In genomic region chrX:20452487-20452886, GRCh38 we compare ENCODE assay signal across 12 cellular contexts.
A peak's percentile ranks its signal among the peaks of the same experiment; 100 is the strongest.
DNase-seq lines count a peak whose midpoint lies in the region; ATAC-seq and TF ChIP-seq lines count a peak whose summit lies in the region.
"Had no signal": no experiment of that assay in that cellular context is flagged by ENCODE, and none has a peak within 500 bp of the region (broad histone marks: within the 10 kb centered on the region; RNA-seq: fewer than 3 reads in every experiment).

No MANE protein-coding gene starts in this region.

- H3K4me2 ChIP-seq in OCI-LY7 (ENCODE audit: low read length), result no peak overlapping the region
- H3K4me2 ChIP-seq: PC-9 had no signal

- peaks cover 20% of the 10 kb centered on the region for H3K4me1 Mint-ChIP-seq in activated T-helper 17 cell treated with anti-CD3 and anti-CD28 coated beads, Interleukin-2, amount 50 U/mL, for 72 hours
- no peaks in the 10 kb centered on the region for H3K4me1 Mint-ChIP-seq in Calu3 (ENCODE audit: low read depth, unreplicated experiment)

- no peaks in the 10 kb centered on the region for H3K9me3 Mint-ChIP-seq in activated T-helper 17 cell treated with anti-CD3 and anti-CD28 coated beads, Interleukin-2, amount 50 U/mL, for 72 hours
- peaks cover 2% of the 10 kb centered on the region for H3K9me3 Mint-ChIP-seq in Calu3 (ENCODE audit: low read depth, unreplicated experiment)

- CTCF ChIA-PET in Calu3 (lab: Charles Lee), result interaction anchor here (0.7 kb wide), 1 partner anchor 22 kb away, joined by 3 read pairs; no protein-coding TSS in a partner anchor
- CTCF ChIA-PET in OCI-LY7 (lab: Charles Lee; ENCODE audit: unreplicated experiment), result no interaction called here

- TF ChIP-seq CTCF in Calu3 (IDR thresholded peaks at IDR 0.05; ENCODE audit: unreplicated experiment), result no peak
- no peak for TF ChIP-seq CTCF in OCI-LY7 (conservative IDR thresholded peaks at IDR 0.05; ENCODE audit: low read length)

- H3K27ac Mint-ChIP-seq in activated T-helper 17 cell treated with anti-CD3 and anti-CD28 coated beads, Interleukin-2, amount 50 U/mL, for 72 hours, result peak overlapping the region; percentile 66
- no peak overlapping the region for H3K27ac Mint-ChIP-seq in Calu3 (ENCODE audit: unreplicated experiment)
- H3K27ac Mint-ChIP-seq: type B pancreatic cell had no signal

- ATAC-seq in GM18499 (IDR thresholded peaks at IDR 0.05; ENCODE audit: insufficient read depth, unreplicated experiment), result peak; percentile 51
- ATAC-seq in GM19438 (IDR thresholded peaks at IDR 0.05; ENCODE audit: low read depth, unreplicated experiment), result peak; percentile 76
- peak; percentile 71 for ATAC-seq in HG03095 (IDR thresholded peaks at IDR 0.05; ENCODE audit: unreplicated experiment)
- ATAC-seq in activated T-helper 17 cell treated with anti-CD3 and anti-CD28 coated beads, Interleukin-2, amount 50 U/mL, for 72 hours (replicated peaks), result peak; percentile 57
- ATAC-seq: psoas muscle had no signal

- no peak overlapping the region for H3K4me3 ChIP-seq in OCI-LY7 (ENCODE audit: low read depth, low read length, poor library complexity, severe bottlenecking)
- H3K4me3 ChIP-seq: PC-9, psoas muscle had no signal

- no peaks in the 10 kb centered on the region for H3K36me3 ChIP-seq in OCI-LY7 (ENCODE audit: insufficient read depth, low read length)

- BruUV-seq in Calu3 (replicated peaks; lab: Mats Ljungman, UMichigan) (no TSS peak), OCI-LY7 (replicated peaks; lab: Mats Ljungman, UMichigan) (no TSS peak)

- intact Hi-C loops in Calu3 (cut with micrococcal nuclease; ENCODE audit: unreplicated experiment), result no loop called here
- intact Hi-C loops in OCI-LY7 (cut with micrococcal nuclease; ENCODE audit: unreplicated experiment), result no loop called here

- no peak overlapping the region for H3K27ac ChIP-seq in OCI-LY7 (ENCODE audit: low read depth, low read length, poor library complexity, severe bottlenecking)
- H3K27ac ChIP-seq: PC-9, psoas muscle had no signal

- H3K79me2 ChIP-seq in OCI-LY7 (ENCODE audit: insufficient read depth, low read depth, low read length), result no peaks in the 10 kb centered on the region

- peak overlapping the region; percentile 56 for H3K4me3 Mint-ChIP-seq in activated T-helper 17 cell treated with anti-CD3 and anti-CD28 coated beads, Interleukin-2, amount 50 U/mL, for 72 hours
- H3K4me3 Mint-ChIP-seq in Calu3 (ENCODE audit: low read depth, unreplicated experiment), result no peak overlapping the region
- H3K4me3 Mint-ChIP-seq: type B pancreatic cell had no signal

- no peaks in the 10 kb centered on the region for H3K4me1 ChIP-seq in OCI-LY7 (ENCODE audit: insufficient read depth, low read length, poor library complexity, severe bottlenecking)
- H3K4me1 ChIP-seq: psoas muscle had no signal

- POLR2A ChIA-PET in OCI-LY7 (lab: Charles Lee), result no interaction called here

- H3K27me3 Mint-ChIP-seq in activated T-helper 17 cell treated with anti-CD3 and anti-CD28 coated beads, Interleukin-2, amount 50 U/mL, for 72 hours, result no peaks in the 10 kb centered on the region
- no peaks in the 10 kb centered on the region for H3K27me3 Mint-ChIP-seq in Calu3 (ENCODE audit: unreplicated experiment)
- H3K27me3 Mint-ChIP-seq: type B pancreatic cell had no signal

- H3K36me3 Mint-ChIP-seq in activated T-helper 17 cell treated with anti-CD3 and anti-CD28 coated beads, Interleukin-2, amount 50 U/mL, for 72 hours (ENCODE audit: low read depth), result no peaks in the 10 kb centered on the region
- no peaks in the 10 kb centered on the region for H3K36me3 Mint-ChIP-seq in Calu3 (ENCODE audit: insufficient read depth, unreplicated experiment)
- H3K36me3 Mint-ChIP-seq: type B pancreatic cell had no signal

- no peaks in the 10 kb centered on the region for H3K9me3 ChIP-seq in OCI-LY7 (ENCODE audit: low read length)
- H3K9me3 ChIP-seq: psoas muscle had no signal

- H2AFZ ChIP-seq in OCI-LY7 (ENCODE audit: low read length), result no peak overlapping the region
- H2AFZ ChIP-seq: PC-9 had no signal

- no peaks in the 10 kb centered on the region for H3K9me2 ChIP-seq in OCI-LY7 (ENCODE audit: insufficient read depth, low read length)

- DNase-seq in iPS-NIHi7 (ENCODE audit: extremely low spot score), result no peak
- DNase-seq in OCI-M1 (lab: John Stamatoyannopoulos, UW), result no peak
- DNase-seq in Calu3, result no peak
- no peak for DNase-seq in OCI-LY7 (ENCODE audit: low spot score)
- DNase-seq: mesendoderm, PC-9, psoas muscle had no signal

- H4K20me1 ChIP-seq in OCI-LY7 (ENCODE audit: insufficient read depth, low read length), result no peaks in the 10 kb centered on the region
